ENCODE assay signal across 21 cellular contexts in the genomic region with DNA sequence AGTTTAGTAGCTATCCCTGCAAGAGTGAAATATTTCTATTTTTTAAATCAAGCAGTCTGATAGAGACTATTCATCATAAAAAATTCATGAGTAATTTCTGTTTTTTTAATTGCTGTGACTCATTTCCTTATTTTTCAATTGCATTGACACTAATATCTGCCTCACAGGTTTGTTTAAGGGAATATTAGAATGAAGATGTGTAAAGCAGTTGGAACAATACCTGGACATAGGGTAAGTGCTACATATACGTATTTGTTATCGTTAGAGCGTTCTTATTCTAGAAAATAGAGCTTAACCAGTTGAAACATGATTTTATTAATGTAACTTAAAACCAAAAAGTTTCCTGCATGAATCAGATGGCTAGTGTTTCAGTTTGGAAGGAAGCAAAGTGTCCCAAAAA.
DNase-seq lines count a peak whose midpoint lies in the region; ATAC-seq, FAIRE-seq and TF ChIP-seq lines count a peak whose summit lies in the region.
"Had no signal": no experiment of that assay in that cellular context is flagged by ENCODE, and none has a peak within 500 bp of the region (broad histone marks: within the 10 kb centered on the region; RNA-seq: fewer than 3 reads in every experiment).

No MANE protein-coding gene starts in this region.

- no peaks in the 10 kb centered on the region for H3F3A ChIP-seq in PC-3 (ENCODE audit: low read length, unreplicated experiment)

- H3K9me2 ChIP-seq in PC-3 (replicated peaks; ENCODE audit: low read length): no peaks in the 10 kb centered on the region

- H3K4me3 ChIP-seq in PC-3 (ENCODE audit: low read length) (no peak overlapping the region), bronchial epithelial cell (ENCODE audit: low read depth, low read length) (no peak overlapping the region)
- H3K4me3 ChIP-seq: GM23338 had no signal

- no TSS peak for BruUV-seq in PC-3 (replicated peaks; lab: Mats Ljungman, UMichigan)

- no peaks in the 10 kb centered on the region for H4K20me1 ChIP-seq in PC-3 (ENCODE audit: low read length)

- no peaks in the 10 kb centered on the region for H3K9me3 ChIP-seq in PC-3 (ENCODE audit: low read length)
- H3K9me3 ChIP-seq: BE2C had no signal

- no peak overlapping the region for H2AFZ ChIP-seq in PC-3 (ENCODE audit: low read length)

- peaks cover 9% of the 10 kb centered on the region for H3K4me1 ChIP-seq in PC-3 (ENCODE audit: insufficient read depth, low read length)
- H3K4me1 ChIP-seq: BE2C had no signal

- H3K79me2 ChIP-seq in PC-3 (ENCODE audit: low read length): no peaks in the 10 kb centered on the region

- TF ChIP-seq CTCF in PC-3 (conservative IDR thresholded peaks at IDR 0.05; ENCODE audit: low read depth, low read length) (no peak), bronchial epithelial cell (IDR thresholded peaks at IDR 0.05; ENCODE audit: insufficient read depth, low read length, severe bottlenecking) (no peak)

- H3K9ac ChIP-seq in PC-3 (ENCODE audit: low read length): no peak overlapping the region

- FAIRE-seq in bronchial epithelial cell (lab: Jason Lieb, UNC): no peak
- FAIRE-seq: A204.1, GM12892, GM18507, H54 had no signal

- CTCF ChIA-PET in PC-3 (lab: Charles Lee): no interaction called here

- POLR2A ChIA-PET in PC-3 (lab: Charles Lee; ENCODE audit: unreplicated experiment): no interaction called here

- intact Hi-C loops in PC-3 (cut with micrococcal nuclease): no loop called here

- ATAC-seq in PC-3 (peak; percentile 94), GM21423 (IDR thresholded peaks at IDR 0.05; ENCODE audit: unreplicated experiment) (no peak)
- ATAC-seq: GM23338 had no signal

- peak; percentile 3 for DNase-seq in LHCN-M2 (ENCODE audit: low read depth)
- peak; percentile 41 for DNase-seq in PC-3
- DNase-seq in bronchial epithelial cell (ENCODE audit: low read depth): peak; percentile 66
- no peak for DNase-seq in NCI-H1694 (lab: John Stamatoyannopoulos, UW)
- no peak for DNase-seq in SKM-1 (lab: John Stamatoyannopoulos, UW; ENCODE audit: unreplicated experiment)
- DNase-seq: ACHN; BE2C; C1 segment of cervical spinal cord; CD4-positive, CD25-positive, alpha-beta regulatory T cell; CD8-positive, alpha-beta memory T cell; COR-L47; DMS 273 treated with DMSO at 0.1 percent for 48 hours; GDM1; HCEC 1CT; HFFc6 had no signal

- H3K27me3 ChIP-seq in PC-3 (ENCODE audit: low read length) (no peaks in the 10 kb centered on the region), bronchial epithelial cell (ENCODE audit: control insufficient read depth, insufficient read depth, low read length) (no peaks in the 10 kb centered on the region)
- H3K27me3 ChIP-seq: BE2C had no signal

- no peaks in the 10 kb centered on the region for H3K36me3 ChIP-seq in PC-3 (ENCODE audit: low read depth, low read length)
- no peaks in the 10 kb centered on the region for H3K36me3 ChIP-seq in bronchial epithelial cell (ENCODE audit: control insufficient read depth, insufficient read depth, low read length)
- H3K36me3 ChIP-seq: BE2C had no signal

- no peak overlapping the region for H3K27ac ChIP-seq in PC-3 (ENCODE audit: low read length)

- H3K4me2 ChIP-seq in PC-3 (ENCODE audit: low read length): no peak overlapping the region

Comparison
In these comparisons a context has a peak if more than half of its experiments do, and no peak if none do; other contexts are left out.
1. DNase-seq: peak in LHCN-M2 (single experiment), PC-3 (single experiment) and bronchial epithelial cell (single experiment); none in NCI-H1694 (single experiment) and SKM-1 (single experiment).